ENCODE assay signal across 10 cellular contexts in the genomic region with DNA sequence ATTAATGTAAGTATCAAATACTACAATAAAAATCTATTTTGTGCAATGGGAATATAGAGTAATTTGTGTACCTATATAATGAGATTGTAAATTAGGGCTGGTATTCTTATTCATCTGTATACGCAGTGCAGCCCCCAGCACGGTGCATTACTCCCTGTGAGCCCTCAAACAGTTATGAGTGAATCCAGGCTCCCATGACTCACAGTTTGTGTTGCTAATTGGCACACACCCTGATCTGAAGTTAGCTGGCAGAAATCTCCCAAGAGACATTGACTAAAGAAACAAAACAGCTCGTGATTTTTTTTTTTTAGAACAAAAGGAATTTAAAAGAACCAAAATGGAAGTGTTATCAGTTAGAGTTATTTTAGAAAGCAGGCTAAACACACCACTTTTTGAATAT. TPM values are rescaled to one million over a fixed set of nuclear protein-coding genes. Genes with fewer than 3 reads are reported as not detected.
A peak's percentile ranks its signal among the peaks of the same experiment; 100 is the strongest.
DNase-seq lines count a peak whose midpoint lies in the region; ATAC-seq and TF ChIP-seq lines count a peak whose summit lies in the region.
"Had no signal": no experiment of that assay in that cellular context is flagged by ENCODE, and none has a peak within 500 bp of the region (broad histone marks: within the 10 kb centered on the region; RNA-seq: fewer than 3 reads in every experiment).

No MANE protein-coding gene starts in this region.

- H3K27me3 ChIP-seq in WERI-Rb-1 (ENCODE audit: insufficient read depth, low read depth, severe bottlenecking): no peaks in the 10 kb centered on the region

- no peak overlapping the region for H3K4me3 ChIP-seq in WERI-Rb-1 (ENCODE audit: low read depth, low read length)

- no peak overlapping the region for H3K27ac Mint-ChIP-seq in activated naive CD8-positive, alpha-beta T cell treated with anti-CD3 and anti-CD28 coated beads, Interleukin-2, amount 50 U/mL, for 24 hours

- H3K36me3 ChIP-seq in WERI-Rb-1: peaks cover 23% of the 10 kb centered on the region

- H3K4me3 Mint-ChIP-seq in activated naive CD8-positive, alpha-beta T cell treated with anti-CD3 and anti-CD28 coated beads, Interleukin-2, amount 50 U/mL, for 24 hours: no peak overlapping the region

- H3K9me3 Mint-ChIP-seq in activated naive CD8-positive, alpha-beta T cell treated with anti-CD3 and anti-CD28 coated beads, Interleukin-2, amount 50 U/mL, for 24 hours: no peaks in the 10 kb centered on the region

- H3K36me3 Mint-ChIP-seq in activated naive CD8-positive, alpha-beta T cell treated with anti-CD3 and anti-CD28 coated beads, Interleukin-2, amount 50 U/mL, for 24 hours (ENCODE audit: low read depth): peaks cover 51% of the 10 kb centered on the region

- DNase-seq in Ammon's horn (ENCODE audit: low spot score): peak; percentile 48
- DNase-seq in RWPE1 (ENCODE audit: low spot score): peak; percentile 47
- peak; percentile 92 for DNase-seq in fibroblast of peridontal ligament (ENCODE audit: extremely low read depth)
- no peak for DNase-seq in omental fat pad (ENCODE audit: low spot score)
- no peak for DNase-seq in WERI-Rb-1
- DNase-seq in activated naive CD8-positive, alpha-beta T cell treated with anti-CD3 and anti-CD28 coated beads, Interleukin-2, amount 50 U/mL, for 24 hours: no peak
- DNase-seq: activated T-cell treated with anti-CD3 and anti-CD28 coated beads for 4 hours; stimulated activated CD4-positive, alpha-beta T cell treated with anti-CD3 and anti-CD28 coated beads, Interleukin-2, amount 100 ng/mL, for 48 hours had no signal

- TF ChIP-seq CTCF in RWPE1 (conservative IDR thresholded peaks at IDR 0.05; ENCODE audit: low read depth) (no peak), omental fat pad (IDR thresholded peaks at IDR 0.05) (no peak), WERI-Rb-1 (IDR thresholded peaks at IDR 0.05; ENCODE audit: low read depth, low read length) (no peak)

- H3K27ac ChIP-seq in RWPE1 (no peak overlapping the region), WERI-Rb-1 (no peak overlapping the region)

- peaks cover 2% of the 10 kb centered on the region for H3K9me3 ChIP-seq in WERI-Rb-1 (ENCODE audit: severe bottlenecking)

- no peaks in the 10 kb centered on the region for H3K27me3 Mint-ChIP-seq in activated naive CD8-positive, alpha-beta T cell treated with anti-CD3 and anti-CD28 coated beads, Interleukin-2, amount 50 U/mL, for 24 hours

- H3K4me1 Mint-ChIP-seq in activated naive CD8-positive, alpha-beta T cell treated with anti-CD3 and anti-CD28 coated beads, Interleukin-2, amount 50 U/mL, for 24 hours: peaks cover 2% of the 10 kb centered on the region

- CTCF ChIA-PET in RWPE1 (lab: Yijun Ruan, JAX): interaction anchor here (0.5 kb wide), 1 partner anchor 34 kb away, joined by 3 read pairs; no protein-coding TSS in a partner anchor

- ATAC-seq in omental fat pad (ENCODE audit: low FRiP score) (peak; percentile 93), HG03097 (IDR thresholded peaks at IDR 0.05; ENCODE audit: low FRiP score, unreplicated experiment) (no peak), HG03095 (IDR thresholded peaks at IDR 0.05; ENCODE audit: unreplicated experiment) (no peak)
- ATAC-seq in activated naive CD8-positive, alpha-beta T cell treated with anti-CD3 and anti-CD28 coated beads, Interleukin-2, amount 50 U/mL, for 24 hours: no peak

- POLR2A ChIA-PET in RWPE1 (lab: Yijun Ruan, JAX; ENCODE audit: low non-redundant PET): no interaction called here

RNA-seq across cellular contexts. Expression of gene GK5, which starts 15.7 kb away (rescaled TPM):
- 10 to 100 TPM; 18.7 to 30.0 (median 20.2) TPM for total RNA-seq in omental fat pad

Comparison
In these comparisons a context has a peak if more than half of its experiments do, and no peak if none do; other contexts are left out.
1. DNase-seq: peak in Ammon's horn (single experiment), RWPE1 (single experiment) and fibroblast of peridontal ligament (single experiment); none in omental fat pad (single experiment), WERI-Rb-1 (single experiment) and activated naive CD8-positive, alpha-beta T cell treated with anti-CD3 and anti-CD28 coated beads, Interleukin-2, amount 50 U/mL, for 24 hours (single experiment).